ENCODE assay signal across 2 cellular contexts in genomic region chr5:162931501-162931900, GRCh38.
"Had no signal": no experiment of that assay in that cellular context is flagged by ENCODE, and none has a peak within 500 bp of the region (broad histone marks: within the 10 kb centered on the region; RNA-seq: fewer than 3 reads in every experiment).

No MANE protein-coding gene starts in this region.

- DNase-seq: GDM1, GF-D8 had no signal
